1 cellular context compared by ENCODE assay signal in genomic region chr11:9347100-9347499, GRCh38.
TF ChIP-seq lines count a peak whose summit lies in the region.

No MANE protein-coding gene starts in this region.

TF ChIP-seq in K562, 482 proteins besides CTCF, POLR2A, EP300 and RAD21 (continued from another document and continues in another):
- no peak for TF ChIP-seq NCOA4 (IDR thresholded peaks at IDR 0.05; ENCODE audit: partially characterized antibody)
- TF ChIP-seq CLOCK (CRISPR knock-in tag; IDR thresholded peaks at IDR 0.05; ENCODE audit: borderline replicate concordance): no peak
- no peak for TF ChIP-seq ZNF263 (CRISPR knock-in tag; IDR thresholded peaks at IDR 0.05; ENCODE audit: borderline replicate concordance)
- no peak for TF ChIP-seq THRA (IDR thresholded peaks at IDR 0.05)
- no peak for TF ChIP-seq MLX (CRISPR knock-in tag; conservative IDR thresholded peaks at IDR 0.05)
- no peak for TF ChIP-seq KLF1 (tag; IDR thresholded peaks at IDR 0.05)
- no peak for TF ChIP-seq CBFA2T2 (conservative IDR thresholded peaks at IDR 0.05)
- no peak for TF ChIP-seq U2AF1 (optimal IDR thresholded peaks at IDR 0.05; ENCODE audit: low read depth, low read length)
- TF ChIP-seq ZNF707 (CRISPR knock-in tag; conservative IDR thresholded peaks at IDR 0.05): no peak
- TF ChIP-seq MYNN (IDR thresholded peaks at IDR 0.05): no peak
- TF ChIP-seq MYNN (CRISPR knock-in tag; IDR thresholded peaks at IDR 0.05): no peak
- TF ChIP-seq MAFF (IDR thresholded peaks at IDR 0.05; ENCODE audit: low read length): no peak
- TF ChIP-seq BRF1 (IDR thresholded peaks at IDR 0.05; ENCODE audit: borderline replicate concordance, extremely low read depth, insufficient read length): no peak
- TF ChIP-seq, protein P1, sequence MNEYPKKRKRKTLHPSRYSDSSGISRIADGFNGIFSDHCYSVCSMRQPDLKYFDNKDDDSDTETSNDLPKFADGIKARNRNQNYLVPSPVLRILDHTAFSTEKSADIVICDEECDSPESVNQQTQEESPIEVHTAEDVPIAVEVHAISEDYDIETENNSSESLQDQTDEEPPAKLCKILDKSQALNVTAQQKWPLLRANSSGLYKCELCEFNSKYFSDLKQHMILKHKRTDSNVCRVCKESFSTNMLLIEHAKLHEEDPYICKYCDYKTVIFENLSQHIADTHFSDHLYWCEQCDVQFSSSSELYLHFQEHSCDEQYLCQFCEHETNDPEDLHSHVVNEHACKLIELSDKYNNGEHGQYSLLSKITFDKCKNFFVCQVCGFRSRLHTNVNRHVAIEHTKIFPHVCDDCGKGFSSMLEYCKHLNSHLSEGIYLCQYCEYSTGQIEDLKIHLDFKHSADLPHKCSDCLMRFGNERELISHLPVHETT (CRISPR knock-in tag; conservative IDR thresholded peaks at IDR 0.05 in 1 of 2, IDR thresholded peaks at IDR 0.05 in 1 of 2): no peak
- no peak for TF ChIP-seq SAP30 (IDR thresholded peaks at IDR 0.05; ENCODE audit: borderline replicate concordance, insufficient read depth, low read depth, low read length, poor library complexity, severe bottlenecking)
- no peak for TF ChIP-seq RBM14 (IDR thresholded peaks at IDR 0.05; ENCODE audit: borderline replicate concordance, insufficient read depth, low read depth, low read length)
- TF ChIP-seq ZNF282 (CRISPR knock-in tag; IDR thresholded peaks at IDR 0.05): no peak
- TF ChIP-seq, protein P2, sequence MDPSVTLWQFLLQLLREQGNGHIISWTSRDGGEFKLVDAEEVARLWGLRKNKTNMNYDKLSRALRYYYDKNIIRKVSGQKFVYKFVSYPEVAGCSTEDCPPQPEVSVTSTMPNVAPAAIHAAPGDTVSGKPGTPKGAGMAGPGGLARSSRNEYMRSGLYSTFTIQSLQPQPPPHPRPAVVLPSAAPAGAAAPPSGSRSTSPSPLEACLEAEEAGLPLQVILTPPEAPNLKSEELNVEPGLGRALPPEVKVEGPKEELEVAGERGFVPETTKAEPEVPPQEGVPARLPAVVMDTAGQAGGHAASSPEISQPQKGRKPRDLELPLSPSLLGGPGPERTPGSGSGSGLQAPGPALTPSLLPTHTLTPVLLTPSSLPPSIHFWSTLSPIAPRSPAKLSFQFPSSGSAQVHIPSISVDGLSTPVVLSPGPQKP (CRISPR knock-in tag; IDR thresholded peaks at IDR 0.05): no peak
- no peak for TF ChIP-seq KAT2B (IDR thresholded peaks at IDR 0.05; ENCODE audit: low read depth, low read length)
- no peak for TF ChIP-seq PBX2 (CRISPR knock-in tag; IDR thresholded peaks at IDR 0.05; ENCODE audit: low read depth)
- peak; percentile 31; the same call in 1 of the 2 replicates for TF ChIP-seq PBX2 (tag; conservative IDR thresholded peaks at IDR 0.05; ENCODE audit: low read depth)
- peak; percentile 76 for TF ChIP-seq GATA2 (CRISPR knock-in tag; IDR thresholded peaks at IDR 0.05)
- no peak for TF ChIP-seq SIX5 (IDR thresholded peaks at IDR 0.05; ENCODE audit: borderline replicate concordance in 1 of 2, insufficient read depth in 1 of 2, low read depth in 1 of 2, low read length in 2 of 2)
- TF ChIP-seq, protein P3, sequence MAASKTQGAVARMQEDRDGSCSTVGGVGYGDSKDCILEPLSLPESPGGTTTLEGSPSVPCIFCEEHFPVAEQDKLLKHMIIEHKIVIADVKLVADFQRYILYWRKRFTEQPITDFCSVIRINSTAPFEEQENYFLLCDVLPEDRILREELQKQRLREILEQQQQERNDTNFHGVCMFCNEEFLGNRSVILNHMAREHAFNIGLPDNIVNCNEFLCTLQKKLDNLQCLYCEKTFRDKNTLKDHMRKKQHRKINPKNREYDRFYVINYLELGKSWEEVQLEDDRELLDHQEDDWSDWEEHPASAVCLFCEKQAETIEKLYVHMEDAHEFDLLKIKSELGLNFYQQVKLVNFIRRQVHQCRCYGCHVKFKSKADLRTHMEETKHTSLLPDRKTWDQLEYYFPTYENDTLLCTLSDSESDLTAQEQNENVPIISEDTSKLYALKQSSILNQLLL (CRISPR knock-in tag; IDR thresholded peaks at IDR 0.05; ENCODE audit: borderline replicate concordance): no peak
- no peak for TF ChIP-seq ZBTB12 (CRISPR knock-in tag; IDR thresholded peaks at IDR 0.05)
- TF ChIP-seq, protein P4, sequence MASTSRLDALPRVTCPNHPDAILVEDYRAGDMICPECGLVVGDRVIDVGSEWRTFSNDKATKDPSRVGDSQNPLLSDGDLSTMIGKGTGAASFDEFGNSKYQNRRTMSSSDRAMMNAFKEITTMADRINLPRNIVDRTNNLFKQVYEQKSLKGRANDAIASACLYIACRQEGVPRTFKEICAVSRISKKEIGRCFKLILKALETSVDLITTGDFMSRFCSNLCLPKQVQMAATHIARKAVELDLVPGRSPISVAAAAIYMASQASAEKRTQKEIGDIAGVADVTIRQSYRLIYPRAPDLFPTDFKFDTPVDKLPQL (IDR thresholded peaks at IDR 0.05; ENCODE audit: extremely low read depth, insufficient read length): no peak
- no peak for TF ChIP-seq HLTF (IDR thresholded peaks at IDR 0.05)
- no peak for TF ChIP-seq ETS2 (tag; IDR thresholded peaks at IDR 0.05; ENCODE audit: borderline replicate concordance, poor library complexity, severe bottlenecking)
- TF ChIP-seq STAT5A (IDR thresholded peaks at IDR 0.05; ENCODE audit: borderline replicate concordance, low read length): no peak
- no peak for TF ChIP-seq JUN (IDR thresholded peaks at IDR 0.05; ENCODE audit: borderline replicate concordance, low read depth, low read length)
- no peak for TF ChIP-seq JUN (CRISPR knock-in tag; IDR thresholded peaks at IDR 0.05; ENCODE audit: borderline replicate concordance)
- no peak for TF ChIP-seq NR2C2 (CRISPR knock-in tag; IDR thresholded peaks at IDR 0.05)
- TF ChIP-seq NR2C2 (tag; IDR thresholded peaks at IDR 0.05): no peak
- TF ChIP-seq ZNF583 (CRISPR knock-in tag; IDR thresholded peaks at IDR 0.05): no peak
- no peak for TF ChIP-seq U2AF2 (optimal IDR thresholded peaks at IDR 0.05; ENCODE audit: low read depth, low read length)
- no peak for TF ChIP-seq ZKSCAN8 (CRISPR knock-in tag; IDR thresholded peaks at IDR 0.05)
- TF ChIP-seq, protein P5, sequence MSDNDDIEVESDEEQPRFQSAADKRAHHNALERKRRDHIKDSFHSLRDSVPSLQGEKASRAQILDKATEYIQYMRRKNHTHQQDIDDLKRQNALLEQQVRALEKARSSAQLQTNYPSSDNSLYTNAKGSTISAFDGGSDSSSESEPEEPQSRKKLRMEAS (CRISPR knock-in tag; IDR thresholded peaks at IDR 0.05): peak; percentile 31; the same call in 1 of the 2 replicates
- no peak for TF ChIP-seq ZNF274 (IDR thresholded peaks at IDR 0.05; ENCODE audit: borderline replicate concordance, low read depth, low read length)
- TF ChIP-seq HDAC2 (IDR thresholded peaks at IDR 0.05): peak; percentile 65; the same call in 1 of the 2 replicates
- no peak for TF ChIP-seq RBM15 (IDR thresholded peaks at IDR 0.05; ENCODE audit: insufficient read depth, low read length)
- no peak for TF ChIP-seq POLR2AphosphoS5 (IDR thresholded peaks at IDR 0.05; ENCODE audit: control insufficient read depth, insufficient read depth, low read depth, low read length)
- TF ChIP-seq SMARCA5 (IDR thresholded peaks at IDR 0.05): no peak
- no peak for TF ChIP-seq SRSF7 (optimal IDR thresholded peaks at IDR 0.05; ENCODE audit: low read depth, low read length)
- no peak for TF ChIP-seq RHOXF2B (CRISPR knock-in tag; conservative IDR thresholded peaks at IDR 0.05)
- no peak for TF ChIP-seq JUNB (CRISPR knock-in tag; conservative IDR thresholded peaks at IDR 0.05)
- TF ChIP-seq, protein P6, sequence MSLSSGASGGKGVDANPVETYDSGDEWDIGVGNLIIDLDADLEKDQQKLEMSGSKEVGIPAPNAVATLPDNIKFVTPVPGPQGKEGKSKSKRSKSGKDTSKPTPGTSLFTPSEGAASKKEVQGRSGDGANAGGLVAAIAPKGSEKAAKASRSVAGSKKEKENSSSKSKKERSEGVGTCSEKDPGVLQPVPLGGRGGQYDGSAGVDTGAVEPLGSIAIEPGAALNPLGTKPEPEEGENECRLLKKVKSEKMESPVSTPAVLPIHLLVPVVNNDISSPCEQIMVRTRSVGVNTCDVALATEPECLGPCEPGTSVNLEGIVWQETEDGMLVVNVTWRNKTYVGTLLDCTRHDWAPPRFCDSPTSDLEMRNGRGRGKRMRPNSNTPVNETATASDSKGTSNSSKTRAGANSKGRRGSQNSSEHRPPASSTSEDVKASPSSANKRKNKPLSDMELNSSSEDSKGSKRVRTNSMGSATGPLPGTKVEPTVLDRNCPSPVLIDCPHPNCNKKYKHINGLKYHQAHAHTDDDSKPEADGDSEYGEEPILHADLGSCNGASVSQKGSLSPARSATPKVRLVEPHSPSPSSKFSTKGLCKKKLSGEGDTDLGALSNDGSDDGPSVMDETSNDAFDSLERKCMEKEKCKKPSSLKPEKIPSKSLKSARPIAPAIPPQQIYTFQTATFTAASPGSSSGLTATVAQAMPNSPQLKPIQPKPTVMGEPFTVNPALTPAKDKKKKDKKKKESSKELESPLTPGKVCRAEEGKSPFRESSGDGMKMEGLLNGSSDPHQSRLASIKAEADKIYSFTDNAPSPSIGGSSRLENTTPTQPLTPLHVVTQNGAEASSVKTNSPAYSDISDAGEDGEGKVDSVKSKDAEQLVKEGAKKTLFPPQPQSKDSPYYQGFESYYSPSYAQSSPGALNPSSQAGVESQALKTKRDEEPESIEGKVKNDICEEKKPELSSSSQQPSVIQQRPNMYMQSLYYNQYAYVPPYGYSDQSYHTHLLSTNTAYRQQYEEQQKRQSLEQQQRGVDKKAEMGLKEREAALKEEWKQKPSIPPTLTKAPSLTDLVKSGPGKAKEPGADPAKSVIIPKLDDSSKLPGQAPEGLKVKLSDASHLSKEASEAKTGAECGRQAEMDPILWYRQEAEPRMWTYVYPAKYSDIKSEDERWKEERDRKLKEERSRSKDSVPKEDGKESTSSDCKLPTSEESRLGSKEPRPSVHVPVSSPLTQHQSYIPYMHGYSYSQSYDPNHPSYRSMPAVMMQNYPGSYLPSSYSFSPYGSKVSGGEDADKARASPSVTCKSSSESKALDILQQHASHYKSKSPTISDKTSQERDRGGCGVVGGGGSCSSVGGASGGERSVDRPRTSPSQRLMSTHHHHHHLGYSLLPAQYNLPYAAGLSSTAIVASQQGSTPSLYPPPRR (CRISPR knock-in tag; IDR thresholded peaks at IDR 0.05; ENCODE audit: borderline replicate concordance): no peak
- TF ChIP-seq BRCA1 (IDR thresholded peaks at IDR 0.05): no peak
- no peak for TF ChIP-seq BRCA1 (CRISPR knock-in tag; IDR thresholded peaks at IDR 0.05)
- TF ChIP-seq RBM25 (IDR thresholded peaks at IDR 0.05; ENCODE audit: low read depth, low read length, severe bottlenecking): no peak
